Comparison of ENCODE assay signal across 8 cellular contexts in the genomic region with DNA sequence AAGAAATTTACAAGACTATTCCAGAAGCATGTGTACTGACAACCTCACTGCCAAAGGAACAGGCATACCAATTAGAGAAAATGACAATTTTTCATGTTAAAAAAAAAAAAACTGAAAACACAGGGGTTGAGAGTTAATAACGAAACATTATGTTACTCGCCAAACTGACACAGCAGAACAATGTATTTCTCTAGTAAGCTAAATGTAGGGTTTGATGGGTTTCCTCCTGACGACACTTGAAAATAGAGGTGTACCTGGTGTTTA. TPM values are rescaled to one million over a fixed set of nuclear protein-coding genes. Genes with fewer than 3 reads are reported as not detected.
DNase-seq lines count a peak whose midpoint lies in the region; ATAC-seq, FAIRE-seq and TF ChIP-seq lines count a peak whose summit lies in the region.

No MANE protein-coding gene starts in this region.

- H3K4me3 ChIP-seq in heart right ventricle (peak overlapping the region; percentile 41 to 99 (median 88)), mesodermal cell (ENCODE audit: extremely low read depth, insufficient read depth, low read length, poor library complexity, severe bottlenecking) (peak overlapping the region; percentile 96), urinary bladder (ENCODE audit: low read depth, low read length) (peak overlapping the region; percentile 39)

- WGBS in heart right ventricle, 2 donors: 0% methylated on average over 3 of the region's 3 CpGs
- 0% methylated on average over 2 of the region's 3 CpGs for WGBS in mesodermal cell (ENCODE audit: insufficient coverage in 2 of 2), 2 experiments
- 0% methylated on average over 3 of the region's 3 CpGs for WGBS in urinary bladder

- peak overlapping the region; percentile 100 for H3K27ac Mint-ChIP-seq in MCF 10A (ENCODE audit: low read depth, unreplicated experiment)

- no peaks in the 10 kb centered on the region for H3K27me3 ChIP-seq in heart right ventricle

- peaks cover 20% of the 10 kb centered on the region for H3K36me3 Mint-ChIP-seq in MCF 10A (ENCODE audit: insufficient read depth, unreplicated experiment)

- no peak for DNase-seq in heart right ventricle
- no peak for DNase-seq in left cardiac atrium
- no peak for DNase-seq in MCF 10A (ENCODE audit: unreplicated experiment)
- DNase-seq in GM03348 (ENCODE audit: low spot score): no peak
- no peak for DNase-seq in NCI-H226
- DNase-seq in D721Med (ENCODE audit: insufficient read length, low spot score): no peak

- intact Hi-C loops in heart right ventricle (cut with DNase I) (loop anchor here (1.0 to 10.0 kb wide), 7 partner anchors 21 to 209 kb away; partner anchors contain the start of genes G3BP2 (in 10 of the 10), RCHY1 (in 1 of the 10) and THAP6 (in 1 of the 10)), left cardiac atrium (cut with DNase I) (loop anchor here (1.0 to 10.0 kb wide), 2 partner anchors 49 to 50 kb away; partner anchors contain the start of gene G3BP2 (in 2 of the 2)), MCF 10A (cut with micrococcal nuclease) (loop anchor here (1.0 kb wide), 3 partner anchors 50 to 125 kb away; partner anchors contain the start of gene G3BP2)

- TF ChIP-seq CTCF in heart right ventricle (IDR thresholded peaks at IDR 0.05) (no peak), MCF 10A (IDR thresholded peaks at IDR 0.05; ENCODE audit: unreplicated experiment) (no peak), D721Med (IDR thresholded peaks at IDR 0.05; ENCODE audit: insufficient read depth, missing control alignments) (no peak)

- H3K27ac ChIP-seq in heart right ventricle (peak overlapping the region in 9 of 10 donors; percentile 91 to 99 (median 97)), mesodermal cell (ENCODE audit: low read depth, low read length, severe bottlenecking) (peak overlapping the region; percentile 100), urinary bladder (ENCODE audit: low read depth) (peak overlapping the region; percentile 29)

- H3K27me3 Mint-ChIP-seq in MCF 10A (ENCODE audit: insufficient read depth, unreplicated experiment): no peaks in the 10 kb centered on the region

- peak overlapping the region; percentile 100 for H3K4me3 Mint-ChIP-seq in MCF 10A (ENCODE audit: unreplicated experiment)

- TSS peak; percentile 74 for BruUV-seq in MCF 10A (replicated peaks; lab: Mats Ljungman, UMichigan)

- peaks cover 32% of the 10 kb centered on the region for H3K4me1 Mint-ChIP-seq in MCF 10A (ENCODE audit: insufficient read depth, unreplicated experiment)

- H3K9me3 ChIP-seq in heart right ventricle: no peaks in the 10 kb centered on the region
- no peaks in the 10 kb centered on the region for H3K9me3 ChIP-seq in mesodermal cell (ENCODE audit: control insufficient read depth, low read length)

- ATAC-seq in heart right ventricle (no peak), left cardiac atrium (no peak)

- POLR2A ChIA-PET in MCF 10A (lab: Yijun Ruan, JAX): interaction anchor here (0.7 to 8.3 kb wide), 40 partner anchors 8 to 1281 kb away, joined by 3 to 375 read pairs (median 5); partner anchors contain the start of genes G3BP2, ODAPH, RCHY1 and THAP6

- no peak for FAIRE-seq in D721Med (lab: Jason Lieb, UNC)

- CTCF ChIA-PET in MCF 10A (lab: Yijun Ruan, JAX): interaction anchor here (0.6 to 6.4 kb wide), 27 partner anchors 8 to 1874 kb away, joined by 3 to 57 read pairs (median 4); partner anchors contain the start of genes G3BP2 and ODAPH

- H3K36me3 ChIP-seq in heart right ventricle: peaks cover 0 to 1% (median 0%) of the 10 kb centered on the region in 9 donors
- H3K36me3 ChIP-seq in mesodermal cell (ENCODE audit: control insufficient read depth, insufficient read depth, low read length): peaks cover 7% of the 10 kb centered on the region
- no peaks in the 10 kb centered on the region for H3K36me3 ChIP-seq in urinary bladder (ENCODE audit: insufficient read depth)

- no peaks in the 10 kb centered on the region for H3K9me3 Mint-ChIP-seq in MCF 10A (ENCODE audit: unreplicated experiment)

- peaks cover 3 to 52% (median 43%) of the 10 kb centered on the region in 9 donors for H3K4me1 ChIP-seq in heart right ventricle
- peaks cover 10% of the 10 kb centered on the region for H3K4me1 ChIP-seq in mesodermal cell (ENCODE audit: control insufficient read depth, insufficient read depth, low read length, poor library complexity, severe bottlenecking)
- peaks cover 4% of the 10 kb centered on the region for H3K4me1 ChIP-seq in urinary bladder (ENCODE audit: insufficient read depth)

RNA-seq across cellular contexts. Expression of gene USO1, which starts 0.6 kb away (rescaled TPM):
- total RNA-seq in heart right ventricle (10 to 100 TPM; 71.2 to 98.7 (median 81.5) TPM), left cardiac atrium (10 to 100 TPM; 77.9 to 84.5 TPM), MCF 10A (2022) (105 and 108 TPM in 2 replicates), urinary bladder (186 TPM)
- polyA plus RNA-seq in heart right ventricle (10 to 100 TPM; 43.8 to 45.1 TPM), urinary bladder (37.4 TPM)
- 78.9 TPM for polyA plus RNA-seq in mesodermal cell (2013, experiment 1 of 2)
- 94.5 TPM for polyA plus RNA-seq in mesodermal cell (2013, experiment 2 of 2)

RNA-seq across cellular contexts. Expression of gene G3BP2, which starts 50.5 kb away (rescaled TPM):
- 100 to 1,000 TPM in 2 of 10 donors, 10 to 100 TPM in 8; 75.7 to 119 (median 89.8) TPM for total RNA-seq in heart right ventricle
- 10 to 100 TPM; 10.6 to 24.2 TPM for polyA plus RNA-seq in heart right ventricle
- 100 to 1,000 TPM in 1 of 2 donors, 10 to 100 TPM in 1; 68.5 to 110 TPM for total RNA-seq in left cardiac atrium
- 179 and 231 TPM in 2 replicates for total RNA-seq in MCF 10A (2022)
- 157 TPM for polyA plus RNA-seq in mesodermal cell (2013, experiment 1 of 2)
- 159 TPM for polyA plus RNA-seq in mesodermal cell (2013, experiment 2 of 2)
- 145 TPM for total RNA-seq in urinary bladder
- 76.8 TPM for polyA plus RNA-seq in urinary bladder

Comparison
In these comparisons a context has a peak if more than half of its experiments do, and no peak if none do; other contexts are left out.
1. H3K27ac ChIP-seq: peak in every context shown above with its lines; median percentile 100 in mesodermal cell; 97 in heart right ventricle; 29 in urinary bladder.
2. H3K4me3 ChIP-seq: peak in every context shown above with its lines; median percentile 96 in mesodermal cell; 88 in heart right ventricle; 39 in urinary bladder.